18 cellular contexts compared by ENCODE assay signal in the genomic region with DNA sequence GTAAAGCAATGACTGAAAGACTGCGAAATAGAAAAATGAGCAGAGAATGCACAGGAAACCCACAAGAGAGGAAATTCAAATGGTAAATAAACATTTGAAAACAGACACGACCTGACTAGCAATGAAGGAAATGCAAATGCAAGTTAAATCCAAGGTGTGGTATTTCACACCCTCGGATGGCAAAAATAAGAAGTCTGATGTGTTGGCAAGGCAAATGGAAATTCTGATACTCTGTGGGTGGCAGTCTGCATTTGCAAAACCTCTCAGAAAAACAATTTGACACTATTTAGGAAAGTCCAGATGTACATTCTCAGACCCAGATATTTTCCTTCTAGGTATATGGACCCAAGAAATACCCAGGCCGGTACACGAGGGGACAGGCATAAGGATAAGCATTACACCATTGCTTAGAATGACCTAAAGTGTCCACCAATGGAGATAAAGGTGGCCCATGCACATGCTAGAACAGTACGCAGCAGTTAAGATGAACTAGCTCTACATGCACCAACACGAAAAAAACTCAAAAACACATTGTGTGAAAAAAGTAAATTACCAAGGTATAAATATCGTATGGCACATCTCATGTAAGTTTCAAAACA.
DNase-seq lines count a peak whose midpoint lies in the region; ATAC-seq and TF ChIP-seq lines count a peak whose summit lies in the region.
"Had no signal": no experiment of that assay in that cellular context is flagged by ENCODE, and none has a peak within 500 bp of the region (broad histone marks: within the 10 kb centered on the region; RNA-seq: fewer than 3 reads in every experiment).

No MANE protein-coding gene starts in this region.

- H3K4me3 Mint-ChIP-seq in CD4-positive, alpha-beta memory T cell: peak overlapping the region in 5 of 8 donors; percentile 15 to 51 (median 29)
- H3K4me3 Mint-ChIP-seq in activated naive CD8-positive, alpha-beta T cell treated with anti-CD3 and anti-CD28 coated beads, Interleukin-2, amount 50 U/mL, for 24 hours: no peak overlapping the region
- H3K4me3 Mint-ChIP-seq in naive thymus-derived CD4-positive, alpha-beta T cell: peak overlapping the region in 1 of 10 donors; percentile 33
- H3K4me3 Mint-ChIP-seq: CD4-positive, alpha-beta T cell; GM23338 had no signal

- H3K27me3 Mint-ChIP-seq in CD4-positive, alpha-beta memory T cell: peaks cover 0 to 3% of the 10 kb centered on the region in 2 donors
- H3K27me3 Mint-ChIP-seq in activated naive CD8-positive, alpha-beta T cell treated with anti-CD3 and anti-CD28 coated beads, Interleukin-2, amount 50 U/mL, for 24 hours: no peaks in the 10 kb centered on the region
- peaks cover 0 to 4% (median 0%) of the 10 kb centered on the region in 5 donors for H3K27me3 Mint-ChIP-seq in naive thymus-derived CD4-positive, alpha-beta T cell
- H3K27me3 Mint-ChIP-seq: CD4-positive, alpha-beta T cell had no signal

- CTCF ChIA-PET in CD4-positive, alpha-beta memory T cell (lab: Charles Lee; ENCODE audit: partially characterized antibody): no interaction called here
- CTCF ChIA-PET in naive thymus-derived CD4-positive, alpha-beta T cell (lab: Charles Lee): no interaction called here

- H3K9me3 Mint-ChIP-seq in CD4-positive, alpha-beta memory T cell: peaks cover 0 to 10% (median 5%) of the 10 kb centered on the region in 8 donors
- peaks cover 10% of the 10 kb centered on the region for H3K9me3 Mint-ChIP-seq in activated naive CD8-positive, alpha-beta T cell treated with anti-CD3 and anti-CD28 coated beads, Interleukin-2, amount 50 U/mL, for 24 hours
- H3K9me3 Mint-ChIP-seq in naive thymus-derived CD4-positive, alpha-beta T cell: peaks cover 0 to 20% (median 12%) of the 10 kb centered on the region in 11 donors

- DNase-seq in CD4-positive, alpha-beta memory T cell: no peak
- DNase-seq in GM12865 (ENCODE audit: low read depth): peak; percentile 34
- DNase-seq in activated naive CD8-positive, alpha-beta T cell treated with anti-CD3 and anti-CD28 coated beads, Interleukin-2, amount 50 U/mL, for 24 hours: no peak
- DNase-seq in naive thymus-derived CD4-positive, alpha-beta T cell: no peak
- no peak for DNase-seq in NCI-H526 treated with DMSO at 0.1 percent for 48 hours (lab: John Stamatoyannopoulos, UW)
- DNase-seq in RKO (ENCODE audit: low spot score): no peak
- DNase-seq in effector CD8-positive, alpha-beta T cell (lab: John Stamatoyannopoulos, UW): no peak
- DNase-seq: CD4-positive, alpha-beta T cell; DMS79 treated with DMSO at 0.1 percent for 48 hours; NCI-H1436; NCI-H2081 treated with DMSO at 0.1 percent for 48 hours; NCI-H524 treated with DMSO at 0.1 percent for 48 hours; SHP77 treated with DMSO at 0.1 percent for 48 hours had no signal

- H3K27me3 ChIP-seq in CD4-positive, alpha-beta memory T cell (ENCODE audit: insufficient read depth, low read length): no peaks in the 10 kb centered on the region
- no peaks in the 10 kb centered on the region for H3K27me3 ChIP-seq in naive thymus-derived CD4-positive, alpha-beta T cell (ENCODE audit: control insufficient read depth in 2 of 2, insufficient read depth in 2 of 2, low read length in 2 of 2)

- H3K4me3 ChIP-seq in CD4-positive, alpha-beta memory T cell (ENCODE audit: low read length in 2 of 2): no peak overlapping the region
- H3K4me3 ChIP-seq in GM12865 (ENCODE audit: low read depth, low read length): no peak overlapping the region
- H3K4me3 ChIP-seq in naive thymus-derived CD4-positive, alpha-beta T cell (ENCODE audit: low read length): no peak overlapping the region
- H3K4me3 ChIP-seq: GM23338 had no signal

- H3K36me3 Mint-ChIP-seq in CD4-positive, alpha-beta memory T cell: no peaks in the 10 kb centered on the region
- H3K36me3 Mint-ChIP-seq in activated naive CD8-positive, alpha-beta T cell treated with anti-CD3 and anti-CD28 coated beads, Interleukin-2, amount 50 U/mL, for 24 hours (ENCODE audit: low read depth): no peaks in the 10 kb centered on the region
- H3K36me3 Mint-ChIP-seq in naive thymus-derived CD4-positive, alpha-beta T cell: peaks cover 0 to 12% (median 0%) of the 10 kb centered on the region in 5 donors

- peak overlapping the region in 1 of 7 donors; percentile 5 for H3K27ac Mint-ChIP-seq in CD4-positive, alpha-beta memory T cell
- H3K27ac Mint-ChIP-seq in activated naive CD8-positive, alpha-beta T cell treated with anti-CD3 and anti-CD28 coated beads, Interleukin-2, amount 50 U/mL, for 24 hours: peak overlapping the region; percentile 33
- peak overlapping the region in 1 of 9 donors; percentile 79 for H3K27ac Mint-ChIP-seq in naive thymus-derived CD4-positive, alpha-beta T cell
- H3K27ac Mint-ChIP-seq: CD4-positive, alpha-beta T cell; GM23338 had no signal

- H3K4me1 Mint-ChIP-seq in CD4-positive, alpha-beta memory T cell: peaks cover 4 to 19% (median 8%) of the 10 kb centered on the region in 4 donors
- H3K4me1 Mint-ChIP-seq in activated naive CD8-positive, alpha-beta T cell treated with anti-CD3 and anti-CD28 coated beads, Interleukin-2, amount 50 U/mL, for 24 hours: peaks cover 40% of the 10 kb centered on the region
- peaks cover 0 to 15% (median 0%) of the 10 kb centered on the region in 7 donors for H3K4me1 Mint-ChIP-seq in naive thymus-derived CD4-positive, alpha-beta T cell

- H3K36me3 ChIP-seq in CD4-positive, alpha-beta memory T cell (ENCODE audit: insufficient read depth, low read length): no peaks in the 10 kb centered on the region
- H3K36me3 ChIP-seq in naive thymus-derived CD4-positive, alpha-beta T cell (ENCODE audit: control insufficient read depth in 2 of 3, insufficient read depth in 3 of 3, low read length in 3 of 3): no peaks in the 10 kb centered on the region

- no peak overlapping the region for H3K27ac ChIP-seq in CD4-positive, alpha-beta memory T cell (ENCODE audit: low read depth, low read length)
- H3K27ac ChIP-seq in naive thymus-derived CD4-positive, alpha-beta T cell (ENCODE audit: low read depth, low read length): no peak overlapping the region
- H3K27ac ChIP-seq: KMS-11 had no signal

- no peaks in the 10 kb centered on the region for H3K9me3 ChIP-seq in CD4-positive, alpha-beta memory T cell (ENCODE audit: control insufficient read depth in 1 of 2, low read length in 2 of 2)
- no peaks in the 10 kb centered on the region for H3K9me3 ChIP-seq in naive thymus-derived CD4-positive, alpha-beta T cell (ENCODE audit: control insufficient read depth in 2 of 3, low read length in 3 of 3)

- intact Hi-C loops in CD4-positive, alpha-beta memory T cell (cut with micrococcal nuclease): no loop called here
- intact Hi-C loops in naive thymus-derived CD4-positive, alpha-beta T cell (cut with micrococcal nuclease): no loop called here

- TF ChIP-seq CTCF in GM12865 (IDR thresholded peaks at IDR 0.05; ENCODE audit: insufficient read depth, low read depth, low read length, missing control alignments): no peak

- ATAC-seq in activated naive CD8-positive, alpha-beta T cell treated with anti-CD3 and anti-CD28 coated beads, Interleukin-2, amount 50 U/mL, for 24 hours: peak; percentile 60
- ATAC-seq in naive thymus-derived CD4-positive, alpha-beta T cell: peak; percentile 24
- ATAC-seq in HG02798 (IDR thresholded peaks at IDR 0.05; ENCODE audit: poor library complexity, unreplicated experiment): no peak
- ATAC-seq: GM23338, HepG2, SK-N-SH treated with all-trans-retinoic acid at 6 μM for 48 hours had no signal

- H3K4me1 ChIP-seq in CD4-positive, alpha-beta memory T cell (ENCODE audit: insufficient read depth, low read length): no peaks in the 10 kb centered on the region
- H3K4me1 ChIP-seq in naive thymus-derived CD4-positive, alpha-beta T cell (ENCODE audit: control insufficient read depth in 2 of 2, insufficient read depth in 2 of 2, low read length in 2 of 2): peaks cover 0 to 26% of the 10 kb centered on the region in 2 donors

- POLR2A ChIA-PET in CD4-positive, alpha-beta memory T cell (lab: Charles Lee; ENCODE audit: partially characterized antibody): no interaction called here
- POLR2A ChIA-PET in naive thymus-derived CD4-positive, alpha-beta T cell (lab: Charles Lee): no interaction called here
